Comparison of ENCODE assay signal across 16 cellular contexts in the genomic region with DNA sequence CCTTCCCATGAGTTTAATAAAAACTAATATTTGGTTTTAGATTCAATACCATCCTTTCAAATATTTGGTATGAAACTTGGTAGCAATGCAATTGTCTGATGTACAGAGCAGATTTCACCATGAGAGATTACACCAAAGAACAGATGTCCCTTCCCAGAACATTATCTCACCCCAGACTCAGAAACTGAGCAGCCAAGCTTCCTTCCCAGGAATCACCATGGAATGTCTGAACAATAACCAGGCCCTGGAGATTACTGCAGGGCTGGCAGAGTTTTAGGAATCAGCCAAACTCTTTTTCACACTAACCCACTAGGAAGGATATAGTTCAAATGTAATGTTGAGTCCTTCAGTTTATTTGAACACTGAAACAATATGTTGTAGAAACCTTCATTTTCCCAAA. TPM values are rescaled to one million over a fixed set of nuclear protein-coding genes. Genes with fewer than 3 reads are reported as not detected.
DNase-seq lines count a peak whose midpoint lies in the region; ATAC-seq, FAIRE-seq and TF ChIP-seq lines count a peak whose summit lies in the region.
"Had no signal": no experiment of that assay in that cellular context is flagged by ENCODE, and none has a peak within 500 bp of the region (broad histone marks: within the 10 kb centered on the region; RNA-seq: fewer than 3 reads in every experiment).

No MANE protein-coding gene starts in this region.

- H3K27me3 ChIP-seq in adipocyte (replicated peaks; ENCODE audit: control insufficient read depth, insufficient read depth, low read length) (no peaks in the 10 kb centered on the region), osteoblast (ENCODE audit: insufficient read depth, low read length) (no peaks in the 10 kb centered on the region)

- FAIRE-seq in D721Med (lab: Jason Lieb, UNC): peak; percentile 69

- no peak overlapping the region for H3K4me2 ChIP-seq in osteoblast (ENCODE audit: insufficient read depth, low read length)

- peak overlapping the region; percentile 7 for H3K27ac ChIP-seq in osteoblast (ENCODE audit: low read depth, low read length)
- H3K27ac ChIP-seq: RWPE1 had no signal

- ATAC-seq in GM21423 (IDR thresholded peaks at IDR 0.05; ENCODE audit: unreplicated experiment) (no peak), HG02623 (IDR thresholded peaks at IDR 0.05; ENCODE audit: unreplicated experiment) (no peak), GM18861 (IDR thresholded peaks at IDR 0.05; ENCODE audit: unreplicated experiment) (no peak)
- ATAC-seq in activated CD4-positive, CD25-positive, alpha-beta regulatory T cell treated with anti-CD3 and anti-CD28 coated beads, Interleukin-2, amount 50 U/mL, for 24 hours: no peak

- H3K4me3 ChIP-seq in adipocyte (ENCODE audit: low read length) (no peak overlapping the region), fibroblast of the aortic adventitia (ENCODE audit: low read depth, low read length) (no peak overlapping the region), osteoblast (ENCODE audit: insufficient read depth, low read length) (no peak overlapping the region)

- H3K9me3 ChIP-seq in adipocyte (ENCODE audit: control insufficient read depth, low read length) (no peaks in the 10 kb centered on the region), osteoblast (ENCODE audit: low read depth, low read length) (no peaks in the 10 kb centered on the region)

- H3K4me1 ChIP-seq in adipocyte (ENCODE audit: control insufficient read depth, insufficient read depth, low read length) (peaks cover 48% of the 10 kb centered on the region), osteoblast (ENCODE audit: insufficient read depth, low read length) (peaks cover 15% of the 10 kb centered on the region)

- DNase-seq in D721Med (ENCODE audit: insufficient read length, low spot score) (no peak), adipocyte (ENCODE audit: low read depth) (peak; percentile 51), fibroblast of the aortic adventitia (ENCODE audit: low read depth) (peak; percentile 87), osteoblast (ENCODE audit: insufficient read length, low spot score, missing footprints) (peak; percentile 67)
- DNase-seq: activated naive CD8-positive, alpha-beta T cell treated with anti-CD3 and anti-CD28 coated beads for 36 hours; mesendoderm; NCI-H1417; NCI-H510A; retina; T-helper 9 cell had no signal

- peaks cover 84% of the 10 kb centered on the region for H3K79me2 ChIP-seq in osteoblast (ENCODE audit: insufficient read depth, low read length)

- H3K36me3 ChIP-seq in adipocyte (ENCODE audit: control insufficient read depth, insufficient read depth, low read length, severe bottlenecking) (peaks cover 84% of the 10 kb centered on the region), osteoblast (ENCODE audit: insufficient read depth, low read length) (peaks cover 90% of the 10 kb centered on the region)

- H3K9ac ChIP-seq in adipocyte (ENCODE audit: low read length): no peak overlapping the region

- no peak overlapping the region for H2AFZ ChIP-seq in osteoblast (ENCODE audit: low read length)

- TF ChIP-seq CTCF in D721Med (IDR thresholded peaks at IDR 0.05; ENCODE audit: insufficient read depth, missing control alignments) (no peak), fibroblast of the aortic adventitia (IDR thresholded peaks at IDR 0.05; ENCODE audit: insufficient read depth, low read length) (no peak), osteoblast (IDR thresholded peaks at IDR 0.05; ENCODE audit: extremely low read depth, low read depth, low read length) (no peak)

- H4K20me1 ChIP-seq in osteoblast (ENCODE audit: insufficient read depth, low read length): peaks cover 29% of the 10 kb centered on the region

RNA-seq across cellular contexts. Expression of a gene that starts 23.9 kb away (rescaled TPM):
- total RNA-seq in fibroblast of the aortic adventitia (ENCODE audit: low replicate concordance) (239 and 451 TPM in 2 replicates), osteoblast (253 and 262 TPM in 2 replicates)

RNA-seq across cellular contexts. Expression of a gene that starts 43.7 kb away (rescaled TPM):
- 11.4 and 23.8 TPM in 2 replicates for total RNA-seq in fibroblast of the aortic adventitia (ENCODE audit: low replicate concordance)
- total RNA-seq in osteoblast: 25.3 TPM in 2 replicates

RNA-seq across cellular contexts. Expression of a gene that starts 45.4 kb away (rescaled TPM):
- total RNA-seq in fibroblast of the aortic adventitia (ENCODE audit: low replicate concordance): 0.25 and 2.6 TPM in 2 replicates
- total RNA-seq in osteoblast: 1.2 and 2.2 TPM in 2 replicates
- total RNA-seq: activated CD8-positive, alpha-beta memory T cell treated with anti-CD3 and anti-CD28 coated beads for 36 hours; activated naive CD8-positive, alpha-beta T cell treated with anti-CD3 and anti-CD28 coated beads for 36 hours had no signal
